In genomic region chr11:118615282-118615979, GRCh38 we compare ENCODE assay signal across 1 cellular context.
TF ChIP-seq lines count a peak whose summit lies in the region.

No MANE protein-coding gene starts in this region.

TF ChIP-seq in IMR-90, 13 proteins besides CTCF, POLR2A, EP300 and RAD21:
- TF ChIP-seq CEBPB (IDR thresholded peaks at IDR 0.05; ENCODE audit: low read depth, low read length), result no peak
- no peak for TF ChIP-seq ELK1 (IDR thresholded peaks at IDR 0.05; ENCODE audit: borderline replicate concordance, low read depth, low read length)
- TF ChIP-seq USF2 (IDR thresholded peaks at IDR 0.05; ENCODE audit: low read depth, low read length), result no peak
- no peak for TF ChIP-seq SMC3 (IDR thresholded peaks at IDR 0.05; ENCODE audit: low read depth, low read length)
- no peak for TF ChIP-seq RFX5 (IDR thresholded peaks at IDR 0.05; ENCODE audit: low read depth, low read length)
- no peak for TF ChIP-seq MAFK (IDR thresholded peaks at IDR 0.05; ENCODE audit: low read depth, low read length)
- no peak for TF ChIP-seq RCOR1 (IDR thresholded peaks at IDR 0.05; ENCODE audit: insufficient replicate concordance, low read length)
- TF ChIP-seq MAZ (IDR thresholded peaks at IDR 0.05; ENCODE audit: borderline replicate concordance, low read depth, low read length), result no peak
- TF ChIP-seq NFE2L2 (IDR thresholded peaks at IDR 0.05; ENCODE audit: low read depth, low read length), result no peak
- TF ChIP-seq MXI1 (IDR thresholded peaks at IDR 0.05; ENCODE audit: borderline replicate concordance, low read depth, low read length), result no peak
- no peak for TF ChIP-seq BHLHE40 (IDR thresholded peaks at IDR 0.05; ENCODE audit: low read depth, low read length)
- no peak for TF ChIP-seq FOS (IDR thresholded peaks at IDR 0.05; ENCODE audit: low read depth, low read length)
- TF ChIP-seq CHD1 (IDR thresholded peaks at IDR 0.05; ENCODE audit: low read depth, low read length), result no peak
